17 cellular contexts compared by ENCODE assay signal in genomic region chr2:234996041-234996440, GRCh38. TPM values are rescaled to one million over a fixed set of nuclear protein-coding genes. Genes with fewer than 3 reads are reported as not detected.
A peak's percentile ranks its signal among the peaks of the same experiment; 100 is the strongest.
DNase-seq lines count a peak whose midpoint lies in the region; ATAC-seq, FAIRE-seq and TF ChIP-seq lines count a peak whose summit lies in the region.
"Had no signal": no experiment of that assay in that cellular context is flagged by ENCODE, and none has a peak within 500 bp of the region (broad histone marks: within the 10 kb centered on the region; RNA-seq: fewer than 3 reads in every experiment).

No MANE protein-coding gene starts in this region.

- peak overlapping the region; percentile 60; the same call in 2 of the 3 replicates for H2BK15ac ChIP-seq in IMR-90 (ENCODE audit: low read depth, low read length)

- intact Hi-C loops in IMR-90 (cut with micrococcal nuclease) = loop anchor here (1.0 kb wide), 1 partner anchor 43 kb away; no protein-coding TSS in a partner anchor
- intact Hi-C loops in MCF 10A (cut with micrococcal nuclease) = no loop called here
- intact Hi-C loops in HepG2 (cut with micrococcal nuclease; ENCODE audit: unreplicated experiment) = no loop called here
- intact Hi-C loops in activated CD4-positive, alpha-beta memory T cell treated with anti-CD3 and anti-CD28 coated beads for 36 hours (cut with micrococcal nuclease) = no loop called here

- H3K9me3 Mint-ChIP-seq in MCF 10A (ENCODE audit: unreplicated experiment) = no peaks in the 10 kb centered on the region
- no peaks in the 10 kb centered on the region for H3K9me3 Mint-ChIP-seq in activated CD4-positive, alpha-beta memory T cell treated with anti-CD3 and anti-CD28 coated beads for 36 hours
- H3K9me3 Mint-ChIP-seq: activated naive CD4-positive, alpha-beta T cell treated with anti-CD3 and anti-CD28 coated beads, Interleukin-2, amount 50 U/mL, for 72 hours; memory B cell; T-cell had no signal

- dilution Hi-C loops in IMR-90 (cut with HindIII; ENCODE audit: low sequenced_read_pairs, unreplicated experiment) = no loop called here

- TF ChIP-seq POLR2A in IMR-90 (IDR thresholded peaks at IDR 0.05; ENCODE audit: low read depth, low read length) (no peak), HepG2 (IDR thresholded peaks at IDR 0.05; ENCODE audit: insufficient read depth in 1 of 2, low read depth in 2 of 2, low read length in 2 of 2) (no peak)

- H3K4me3 ChIP-seq in IMR-90 (ENCODE audit: insufficient read depth, low read depth, low read length) (no peak overlapping the region), HepG2 (replicated peaks in 1 of 3; ENCODE audit: insufficient read depth in 1 of 3, low read depth in 2 of 3, low read length in 3 of 3) (peak overlapping the region in 1 of 3 experiments; percentile 2; a peak in 1 of 6 replicates)
- H3K4me3 ChIP-seq: BLaER1, upper lobe of left lung had no signal

- no CpG with 5 or more reads among the region's 6 CpGs for WGBS in IMR-90 (ENCODE audit: extremely low coverage in 2 of 2, insufficient read length in 1 of 2), 2 experiments
- 25% methylated on average over 6 of the region's 6 CpGs for WGBS in HepG2 (ENCODE audit: low lambda C conversion rate)

- H3K9me3 ChIP-seq in IMR-90 (ENCODE audit: control insufficient read depth, insufficient read depth, low read length) (no peaks in the 10 kb centered on the region), HepG2 (ENCODE audit: low read length) (no peaks in the 10 kb centered on the region)
- H3K9me3 ChIP-seq: BLaER1, upper lobe of left lung had no signal

- in situ Hi-C loops in IMR-90 (cut with MboI; ENCODE audit: low sequenced_read_pairs) = no loop called here
- in situ Hi-C loops in HepG2 (cut with HindIII; ENCODE audit: extremely low pct_ligation_motif_present, low pct_unique_long_range_greater_than_20kb) = no loop called here

- CTCF ChIA-PET in IMR-90 (lab: Yijun Ruan, JAX) = interaction anchor here (0.5 kb wide), 1 partner anchor 10 kb away, joined by 3 read pairs; no protein-coding TSS in a partner anchor
- CTCF ChIA-PET in MCF 10A (lab: Yijun Ruan, JAX) = interaction anchor here (0.5 kb wide), 1 partner anchor 339 kb away, joined by 3 read pairs; no protein-coding TSS in a partner anchor
- CTCF ChIA-PET in HepG2 (lab: Yijun Ruan, JAX; ENCODE audit: low intra/inter-chr PET ratio, low total read pairs) = no interaction called here
- CTCF ChIA-PET in activated CD4-positive, alpha-beta memory T cell treated with anti-CD3 and anti-CD28 coated beads for 36 hours (lab: Charles Lee) = no interaction called here

- TF ChIP-seq RAD21 in IMR-90 (IDR thresholded peaks at IDR 0.05; ENCODE audit: low read length) (no peak), HepG2 (CRISPR knock-in tag; IDR thresholded peaks at IDR 0.05) (no peak)

- no peak for ATAC-seq in IMR-90 (ENCODE audit: low read depth)
- no peak; the same call in 2 of the 3 replicates for ATAC-seq in HepG2
- no peak for ATAC-seq in HG02885 (IDR thresholded peaks at IDR 0.05; ENCODE audit: poor library complexity, unreplicated experiment)
- ATAC-seq: activated naive CD4-positive, alpha-beta T cell treated with anti-CD3 and anti-CD28 coated beads, Interleukin-2, amount 50 U/mL, for 72 hours; T-cell had no signal

- H2AK5ac ChIP-seq in IMR-90 (ENCODE audit: low read depth, low read length) = peak overlapping the region; percentile 83

- DNase-seq in IMR-90 = no peak
- no peak for DNase-seq in MCF 10A (ENCODE audit: unreplicated experiment)
- DNase-seq in HepG2 (ENCODE audit: low spot score) = peak; percentile 30
- DNase-seq in substantia nigra (lab: John Stamatoyannopoulos, UW) = no peak
- DNase-seq in NCI-H446 treated with DMSO at 0.1 percent for 48 hours (lab: John Stamatoyannopoulos, UW) = no peak
- no peak for DNase-seq in activated CD4-positive, alpha-beta memory T cell treated with anti-CD3 and anti-CD28 coated beads for 36 hours
- no peak for DNase-seq in NOMO-1 treated with dmso at 0.1 percent for 144 hours (lab: John Stamatoyannopoulos, UW; ENCODE audit: unreplicated experiment)
- DNase-seq: activated CD4-positive, CD25-positive, alpha-beta regulatory T cell treated with anti-CD3 and anti-CD28 coated beads, Interleukin-2, amount 50 U/mL, for 72 hours; DMS79; NCI-H1092; OCI-M1; T-cell had no signal

- peaks cover 64% of the 10 kb centered on the region for H3K36me3 ChIP-seq in IMR-90 (ENCODE audit: control insufficient read depth, insufficient read depth, low read length)
- peaks cover 14 to 52% of the 10 kb centered on the region in 2 experiments for H3K36me3 ChIP-seq in HepG2 (replicated peaks in 1 of 2; ENCODE audit: control insufficient read depth in 1 of 2, insufficient read depth in 2 of 2, low read length in 2 of 2)
- H3K36me3 ChIP-seq: BLaER1 had no signal

- H3K79me2 ChIP-seq in HepG2 (ENCODE audit: insufficient read depth, low read length) = peaks cover 97% of the 10 kb centered on the region

- H3K27me3 ChIP-seq in IMR-90 (ENCODE audit: control insufficient read depth, insufficient read depth, low read length) = no peaks in the 10 kb centered on the region
- H3K27me3 ChIP-seq in HepG2 (ENCODE audit: control insufficient read depth in 1 of 2, insufficient read depth in 2 of 2, low read length in 2 of 2) = no peaks in the 10 kb centered on the region
- H3K27me3 ChIP-seq: BLaER1, upper lobe of left lung had no signal

- POLR2A ChIA-PET in IMR-90 (lab: Charles Lee; ENCODE audit: unreplicated experiment) (no interaction called here), MCF 10A (lab: Yijun Ruan, JAX) (no interaction called here), HepG2 (lab: Yijun Ruan, JAX) (interaction anchor here (1.0 to 10.2 kb wide), 12 partner anchors 9 to 319 kb away, joined by 3 to 268 read pairs (median 5); partner anchors contain the start of gene SH3BP4)
- POLR2A ChIA-PET in activated CD4-positive, alpha-beta memory T cell treated with anti-CD3 and anti-CD28 coated beads for 36 hours (lab: Charles Lee) = no interaction called here

- H3K36me3 Mint-ChIP-seq in MCF 10A (ENCODE audit: insufficient read depth, unreplicated experiment) = peaks cover 39% of the 10 kb centered on the region
- no peaks in the 10 kb centered on the region for H3K36me3 Mint-ChIP-seq in activated CD4-positive, alpha-beta memory T cell treated with anti-CD3 and anti-CD28 coated beads for 36 hours
- H3K36me3 Mint-ChIP-seq: activated naive CD4-positive, alpha-beta T cell treated with anti-CD3 and anti-CD28 coated beads, Interleukin-2, amount 50 U/mL, for 72 hours; memory B cell; T-cell had no signal

- peak overlapping the region; percentile 84 for H3K27ac ChIP-seq in IMR-90 (ENCODE audit: insufficient read depth, low read length)
- H3K27ac ChIP-seq in HepG2 (ENCODE audit: extremely low read length, insufficient read depth, low read length) = peak overlapping the region; percentile 75
- H3K27ac ChIP-seq in substantia nigra (ENCODE audit: low read depth, low read length, poor library complexity, severe bottlenecking) = peak overlapping the region; percentile 80
- H3K27ac ChIP-seq: BLaER1, upper lobe of left lung had no signal

- peak overlapping the region; percentile 33 for H2AK9ac ChIP-seq in IMR-90 (replicated peaks; ENCODE audit: low read depth, low read length, poor library complexity)

- peak overlapping the region; percentile 63 to 76 for H4K8ac ChIP-seq in IMR-90 (ENCODE audit: low read depth in 2 of 2, low read length in 2 of 2)

- H3K4me3 Mint-ChIP-seq in MCF 10A (ENCODE audit: unreplicated experiment) = no peak overlapping the region
- no peak overlapping the region for H3K4me3 Mint-ChIP-seq in activated CD4-positive, alpha-beta memory T cell treated with anti-CD3 and anti-CD28 coated beads for 36 hours
- H3K4me3 Mint-ChIP-seq: memory B cell, T-cell had no signal

- peak overlapping the region; percentile 95 for H3K56ac ChIP-seq in IMR-90 (ENCODE audit: extremely low read depth, insufficient read depth, low read length)

- TF ChIP-seq CTCF in IMR-90 (conservative IDR thresholded peaks at IDR 0.05; ENCODE audit: low read depth, low read length) (no peak), MCF 10A (IDR thresholded peaks at IDR 0.05; ENCODE audit: unreplicated experiment) (no peak), HepG2 (CRISPR knock-in tag; IDR thresholded peaks at IDR 0.05) (no peak)

- H2AFZ ChIP-seq in IMR-90 (replicated peaks; ENCODE audit: low read length, poor library complexity) (no peak overlapping the region), HepG2 (ENCODE audit: low read length) (no peak overlapping the region)

- peaks cover 74% of the 10 kb centered on the region for H3K9me1 ChIP-seq in IMR-90 (ENCODE audit: insufficient read depth, low read length)

- peaks cover 6 to 90% of the 10 kb centered on the region in 2 experiments; a peak in 3 of 4 replicates for H3K79me1 ChIP-seq in IMR-90 (ENCODE audit: low read depth in 1 of 2, low read length in 2 of 2)

- H3K4me1 Mint-ChIP-seq in MCF 10A (ENCODE audit: insufficient read depth, unreplicated experiment) = peaks cover 29% of the 10 kb centered on the region
- H3K4me1 Mint-ChIP-seq in activated CD4-positive, alpha-beta memory T cell treated with anti-CD3 and anti-CD28 coated beads for 36 hours (ENCODE audit: low read depth) = no peaks in the 10 kb centered on the region

- FAIRE-seq in HepG2 (lab: Jason Lieb, UNC) = no peak

- H3K4me1 ChIP-seq in IMR-90 (ENCODE audit: control insufficient read depth, insufficient read depth, low read length) (peaks cover 75% of the 10 kb centered on the region), HepG2 (ENCODE audit: insufficient read depth, low read length) (peaks cover 100% of the 10 kb centered on the region)

- peak overlapping the region; percentile 55 for H3K18ac ChIP-seq in IMR-90 (ENCODE audit: low read depth, low read length)

- peak overlapping the region; percentile 61 for H3K9ac ChIP-seq in IMR-90 (ENCODE audit: low read depth, low read length)
- peak overlapping the region; percentile 59; the same call in 1 of the 2 replicates for H3K9ac ChIP-seq in HepG2 (ENCODE audit: insufficient read depth, low read depth, low read length)
- H3K9ac ChIP-seq: BLaER1 had no signal

- peak overlapping the region; percentile 84 for H4K91ac ChIP-seq in IMR-90 (ENCODE audit: insufficient read depth, low read depth, low read length)

- peaks cover 88% of the 10 kb centered on the region for H4K20me1 ChIP-seq in IMR-90 (ENCODE audit: insufficient read depth, low read length)
- H4K20me1 ChIP-seq in HepG2 (ENCODE audit: insufficient read depth, low read length) = peaks cover 92% of the 10 kb centered on the region
- H4K20me1 ChIP-seq: BLaER1 had no signal

- H3K27ac Mint-ChIP-seq in MCF 10A (ENCODE audit: low read depth, unreplicated experiment) = no peak overlapping the region
- H3K27ac Mint-ChIP-seq in activated CD4-positive, alpha-beta memory T cell treated with anti-CD3 and anti-CD28 coated beads for 36 hours = no peak overlapping the region
- H3K27ac Mint-ChIP-seq: activated naive CD4-positive, alpha-beta T cell treated with anti-CD3 and anti-CD28 coated beads, Interleukin-2, amount 50 U/mL, for 72 hours; memory B cell; T-cell had no signal

- H3K4me2 ChIP-seq in IMR-90 (ENCODE audit: low read depth, low read length) = peak overlapping the region; percentile 41; the same call in 1 of the 2 replicates
- peak overlapping the region; percentile 46 for H3K4me2 ChIP-seq in HepG2 (ENCODE audit: low read depth, low read length)
- H3K4me2 ChIP-seq: BLaER1 had no signal

- peak overlapping the region; percentile 83 for H2BK120ac ChIP-seq in IMR-90 (ENCODE audit: low read depth, low read length)

- peak overlapping the region; percentile 94 for H2BK20ac ChIP-seq in IMR-90 (ENCODE audit: low read depth, low read length)

- no peaks in the 10 kb centered on the region for H3K27me3 Mint-ChIP-seq in MCF 10A (ENCODE audit: insufficient read depth, unreplicated experiment)
- peaks cover 2% of the 10 kb centered on the region for H3K27me3 Mint-ChIP-seq in activated CD4-positive, alpha-beta memory T cell treated with anti-CD3 and anti-CD28 coated beads for 36 hours
- H3K27me3 Mint-ChIP-seq: memory B cell had no signal

- H4K5ac ChIP-seq in IMR-90 (ENCODE audit: low read depth, low read length) = peak overlapping the region; percentile 80

- H3K23ac ChIP-seq in IMR-90 (ENCODE audit: low read depth, low read length) = peak overlapping the region; percentile 86

- TF ChIP-seq EP300 in HepG2 (IDR thresholded peaks at IDR 0.05; ENCODE audit: low read depth in 2 of 2, low read length in 2 of 2) = no peak
- TF ChIP-seq EP300 in HepG2 (CRISPR knock-in tag; IDR thresholded peaks at IDR 0.05; ENCODE audit: borderline replicate concordance) = no peak

- H3K14ac ChIP-seq in IMR-90 (replicated peaks; ENCODE audit: low read depth, low read length) = peak overlapping the region; percentile 96

- H2BK5ac ChIP-seq in IMR-90 (ENCODE audit: low read depth, low read length, poor library complexity, severe bottlenecking) = peak overlapping the region; percentile 88

- BruUV-seq in IMR-90 (replicated peaks; lab: Mats Ljungman, UMichigan) (no TSS peak), MCF 10A (replicated peaks; lab: Mats Ljungman, UMichigan) (TSS peak; percentile 27), HepG2 (replicated peaks; lab: Mats Ljungman, UMichigan) (TSS peak; percentile 43)

- H3K4ac ChIP-seq in IMR-90 (ENCODE audit: low read depth, low read length) = peak overlapping the region; percentile 98

RNA-seq across cellular contexts. Expression of gene SH3BP4, which starts 44.2 kb away (rescaled TPM):
- total RNA-seq in IMR-90 (2012; rRNA removed) (112 and 122 TPM in 2 replicates), MCF 10A (2022) (57.6 and 59.7 TPM in 2 replicates), HepG2 (2016; rRNA removed; fragmentation: Illumina TruSeq; extraction: Trizol) (34.6 and 44.3 TPM in 2 replicates)
- polyA plus RNA-seq in IMR-90 (2012; rRNA removed) (101 and 104 TPM in 2 replicates), HepG2 (2011; rRNA removed) (99.1 and 101 TPM in 2 replicates)
- 62.6 and 79.6 TPM in 2 replicates for polyA plus RNA-seq in IMR-90 (2012; cell fraction: cytosol; rRNA removed)
- 63.9 and 105 TPM in 2 replicates for polyA plus RNA-seq in IMR-90 (2012; cell fraction: nucleus; rRNA removed; ENCODE audit: low replicate concordance)
- total RNA-seq in HepG2 (2016; cell fraction: cytosol; rRNA removed; fragmentation: Illumina TruSeq; extraction: Trizol; ENCODE audit: low read depth) = 10.1 and 13.4 TPM in 2 replicates
- total RNA-seq in HepG2 (2016; cell fraction: insoluble cytoplasmic fraction; rRNA removed; fragmentation: Illumina TruSeq; extraction: Trizol) = 33.4 and 38.6 TPM in 2 replicates
- 23.4 and 24.2 TPM in 2 replicates for total RNA-seq in HepG2 (2016; cell fraction: membrane; rRNA removed; fragmentation: Illumina TruSeq; extraction: Trizol)
- total RNA-seq in HepG2 (2016; cell fraction: nucleus; rRNA removed; fragmentation: Illumina TruSeq; extraction: Trizol) = 29.3 and 37.6 TPM in 2 replicates
- polyA plus RNA-seq in HepG2 (2011; cell fraction: cytosol; rRNA removed) = 62.2 and 70.2 TPM in 2 replicates
- polyA plus RNA-seq in HepG2 (2011; cell fraction: nucleus; rRNA removed) = 57.3 and 58.3 TPM in 2 replicates
- 54.2 and 63.2 TPM in 2 replicates for polyA plus RNA-seq in HepG2 (2012)
- 12.1 and 15.0 TPM in 2 replicates for polyA plus RNA-seq in HepG2 (2016; cell fraction: cytosol; fragmentation: Illumina TruSeq; extraction: Trizol; ENCODE audit: low read depth)
- polyA plus RNA-seq in HepG2 (2016; cell fraction: insoluble cytoplasmic fraction; fragmentation: Illumina TruSeq; extraction: Trizol; ENCODE audit: low read depth) = 41.4 and 47.1 TPM in 2 replicates
- 16.0 and 16.3 TPM in 2 replicates for polyA plus RNA-seq in HepG2 (2016; cell fraction: membrane; fragmentation: Illumina TruSeq; extraction: Trizol; ENCODE audit: low read depth)
- polyA plus RNA-seq in HepG2 (2016; cell fraction: nucleus; fragmentation: Illumina TruSeq; extraction: Trizol; ENCODE audit: insufficient read depth, low read depth) = 33.7 and 37.2 TPM in 2 replicates
- polyA minus RNA-seq in HepG2 (2011; rRNA and poly(A)+ RNA removed; ENCODE audit: low replicate concordance) = 50.3 and 196 TPM in 2 replicates
- 58.1 and 67.7 TPM in 2 replicates for polyA minus RNA-seq in HepG2 (2011; cell fraction: cytosol; rRNA and poly(A)+ RNA removed)
- polyA minus RNA-seq in HepG2 (2011; cell fraction: nucleus; rRNA and poly(A)+ RNA removed) = 92.1 and 100 TPM in 2 replicates
- total RNA-seq in activated CD4-positive, alpha-beta memory T cell treated with anti-CD3 and anti-CD28 coated beads for 36 hours = under 1 TPM; 0.10 to 0.46 TPM

Comparison
In these comparisons a context has a peak if more than half of its experiments do, and no peak if none do; other contexts are left out.
1. RNA of gene SH3BP4, which starts 44.2 kb away (total RNA-seq): 112 to 122 TPM in IMR-90, 57.6 to 59.7 TPM in MCF 10A and 10.1 to 44.3 TPM in HepG2; 0.10 to 0.46 TPM in activated CD4-positive, alpha-beta memory T cell treated with anti-CD3 and anti-CD28 coated beads for 36 hours; every median in the first group is over 4 times any median in the second.
2. CTCF ChIA-PET loops: an anchor here in IMR-90 (0.5 kb wide) and MCF 10A (0.5 kb wide); none called in HepG2 and activated CD4-positive, alpha-beta memory T cell treated with anti-CD3 and anti-CD28 coated beads for 36 hours.
3. Peak in every context shown above with its lines, with median percentiles within 50 percentile points of each other: H3K27ac ChIP-seq.